16 cellular contexts compared by ENCODE assay signal in genomic region chr10:70137135-70137534, GRCh38.
"Had no signal": no experiment of that assay in that cellular context is flagged by ENCODE, and none has a peak within 500 bp of the region (broad histone marks: within the 10 kb centered on the region; RNA-seq: fewer than 3 reads in every experiment).

No MANE protein-coding gene starts in this region.

- H3K36me3 ChIP-seq: pancreas had no signal

- H3K9me3 ChIP-seq: ascending aorta, lower lobe of right lung, neutrophil, pancreas, right lobe of liver, tibial nerve had no signal

- H3K27ac ChIP-seq: ascending aorta, hepatocyte, lower lobe of right lung, neutrophil, pancreas, right lobe of liver, tibial nerve had no signal

- H3K27me3 ChIP-seq: ascending aorta, hepatocyte, pancreas, right lobe of liver, tibial nerve had no signal

- H3K4me3 ChIP-seq: ascending aorta, hepatocyte, lower lobe of right lung, pancreas, right lobe of liver, smooth muscle cell, tibial nerve had no signal

- DNase-seq: activated CD4-positive, alpha-beta T cell treated with anti-CD3 and anti-CD28 coated beads, Interleukin-2, amount 50 U/mL, for 1 hour; activated CD8-positive, alpha-beta memory T cell treated with anti-CD3 and anti-CD28 coated beads for 24 hours; activated gamma-delta T cell; effector CD8-positive, alpha-beta T cell; foreskin fibroblast; lower lobe of right lung; pancreas; right lobe of liver; stimulated activated CD4-positive, alpha-beta T cell treated with anti-CD3 and anti-CD28 coated beads, Interleukin-4, amount 100 ng/mL, for 4 hours; stimulated activated naive B cell treated with anti-CD40 and anti-IgM and Interleukin-4, amounts not matched to agents 10 μg/mL and 1 μg/mL and 100 μg/mL, for 72 hours; SW 1271 had no signal
